ENCODE assay signal across 12 cellular contexts in genomic region chr17:77438241-77439204, GRCh38.
DNase-seq lines count a peak whose midpoint lies in the region; ATAC-seq and TF ChIP-seq lines count a peak whose summit lies in the region.
"Had no signal": no experiment of that assay in that cellular context is flagged by ENCODE, and none has a peak within 500 bp of the region (broad histone marks: within the 10 kb centered on the region; RNA-seq: fewer than 3 reads in every experiment).

No MANE protein-coding gene starts in this region.

- H3K4me3 ChIP-seq in CD4-positive, CD25-positive, alpha-beta regulatory T cell (ENCODE audit: low read depth, low read length) = peak overlapping the region; percentile 15
- H3K4me3 ChIP-seq in HUES6 (ENCODE audit: low read depth, low read length) = no peak overlapping the region
- H3K4me3 ChIP-seq in brain microvascular endothelial cell (ENCODE audit: low read depth, low read length) = no peak overlapping the region
- H3K4me3 ChIP-seq: uterus had no signal

- DNase-seq in CD4-positive, CD25-positive, alpha-beta regulatory T cell = no peak
- no peak for DNase-seq in activated naive CD8-positive, alpha-beta T cell treated with anti-CD3 and anti-CD28 coated beads for 36 hours
- no peak for DNase-seq in nephron progenitor cell
- DNase-seq in brain microvascular endothelial cell = no peak
- no peak for DNase-seq in NCI-H526 treated with DMSO at 0.1 percent for 48 hours (lab: John Stamatoyannopoulos, UW)
- DNase-seq in NCI-H2171 treated with DMSO at 0.1 percent for 48 hours (lab: John Stamatoyannopoulos, UW) = no peak
- DNase-seq: NCI-H1092; SHP77; stimulated activated CD4-positive, alpha-beta T cell treated with anti-CD3 and anti-CD28 coated beads, Interleukin-12 subunit alpha, Interleukin-12 subunit beta, amount 100 ng/mL, for 4 hours; uterus had no signal

- H3K4me3 Mint-ChIP-seq in CD4-positive, CD25-positive, alpha-beta regulatory T cell = peak overlapping the region; percentile 22 to 86 (median 68)
- H3K4me3 Mint-ChIP-seq in activated naive CD8-positive, alpha-beta T cell treated with anti-CD3 and anti-CD28 coated beads for 36 hours = peak overlapping the region; percentile 24
- H3K4me3 Mint-ChIP-seq in nephron progenitor cell = no peak overlapping the region

- H3K36me3 Mint-ChIP-seq in CD4-positive, CD25-positive, alpha-beta regulatory T cell = peaks cover 10% of the 10 kb centered on the region
- peaks cover 14% of the 10 kb centered on the region for H3K36me3 Mint-ChIP-seq in activated naive CD8-positive, alpha-beta T cell treated with anti-CD3 and anti-CD28 coated beads for 36 hours
- peaks cover 5% of the 10 kb centered on the region for H3K36me3 Mint-ChIP-seq in nephron progenitor cell (ENCODE audit: low read depth)

- no peak for TF ChIP-seq CTCF in nephron progenitor cell (IDR thresholded peaks at IDR 0.05)
- TF ChIP-seq CTCF in brain microvascular endothelial cell (IDR thresholded peaks at IDR 0.05; ENCODE audit: low read depth, low read length, missing control alignments) = no peak

- peak overlapping the region; percentile 98 to 100 (median 99) for H3K27ac Mint-ChIP-seq in CD4-positive, CD25-positive, alpha-beta regulatory T cell
- H3K27ac Mint-ChIP-seq in activated naive CD8-positive, alpha-beta T cell treated with anti-CD3 and anti-CD28 coated beads for 36 hours = peak overlapping the region; percentile 94
- peak overlapping the region; percentile 83 for H3K27ac Mint-ChIP-seq in nephron progenitor cell

- H3K27ac ChIP-seq in CD4-positive, CD25-positive, alpha-beta regulatory T cell (ENCODE audit: insufficient read depth, low read length, poor library complexity, severe bottlenecking) = peak overlapping the region; percentile 96
- H3K27ac ChIP-seq in HUES6 (ENCODE audit: low read depth, low read length) (0 out of 2 replicates have a peak overlapping the region, but pooled peaks have one; percentile 14), brain microvascular endothelial cell (no peak overlapping the region)

- no peak for ATAC-seq in CD4-positive, CD25-positive, alpha-beta regulatory T cell (ENCODE audit: low read depth in 2 of 2)
- no peak for ATAC-seq in GM19328 (IDR thresholded peaks at IDR 0.05; ENCODE audit: unreplicated experiment)

- no peaks in the 10 kb centered on the region for H3K9me3 ChIP-seq in CD4-positive, CD25-positive, alpha-beta regulatory T cell (ENCODE audit: control insufficient read depth in 2 of 2, low read length in 2 of 2)
- H3K9me3 ChIP-seq in HUES6 (ENCODE audit: control insufficient read depth, insufficient read depth, low read depth, low read length) = no peaks in the 10 kb centered on the region
- H3K9me3 ChIP-seq: uterus had no signal

- in situ Hi-C loops in brain microvascular endothelial cell (cut with HindIII; ENCODE audit: low pct_ligation_motif_present, low sequenced_read_pairs) = no loop called here

- H3K27me3 ChIP-seq in CD4-positive, CD25-positive, alpha-beta regulatory T cell (ENCODE audit: control insufficient read depth, insufficient read depth, low read length) = no peaks in the 10 kb centered on the region
- H3K27me3 ChIP-seq in HUES6 (ENCODE audit: control insufficient read depth, insufficient read depth, low read length) = no peaks in the 10 kb centered on the region
- H3K27me3 ChIP-seq in brain microvascular endothelial cell (replicated peaks) = no peaks in the 10 kb centered on the region
- H3K27me3 ChIP-seq: uterus had no signal

- no peak overlapping the region for H3K9ac ChIP-seq in HUES6 (ENCODE audit: low read length)

- H3K4me1 Mint-ChIP-seq in CD4-positive, CD25-positive, alpha-beta regulatory T cell = peaks cover 9 to 99% (median 47%) of the 10 kb centered on the region in 4 donors
- H3K4me1 Mint-ChIP-seq in activated naive CD8-positive, alpha-beta T cell treated with anti-CD3 and anti-CD28 coated beads for 36 hours = peaks cover 86% of the 10 kb centered on the region
- peaks cover 100% of the 10 kb centered on the region for H3K4me1 Mint-ChIP-seq in nephron progenitor cell

- H3K9me3 Mint-ChIP-seq in CD4-positive, CD25-positive, alpha-beta regulatory T cell = no peaks in the 10 kb centered on the region
- H3K9me3 Mint-ChIP-seq in activated naive CD8-positive, alpha-beta T cell treated with anti-CD3 and anti-CD28 coated beads for 36 hours = no peaks in the 10 kb centered on the region
- H3K9me3 Mint-ChIP-seq in nephron progenitor cell = no peaks in the 10 kb centered on the region

- H3K27me3 Mint-ChIP-seq in CD4-positive, CD25-positive, alpha-beta regulatory T cell = no peaks in the 10 kb centered on the region
- no peaks in the 10 kb centered on the region for H3K27me3 Mint-ChIP-seq in activated naive CD8-positive, alpha-beta T cell treated with anti-CD3 and anti-CD28 coated beads for 36 hours
- peaks cover 4% of the 10 kb centered on the region for H3K27me3 Mint-ChIP-seq in nephron progenitor cell (ENCODE audit: low read depth, poor library complexity)

- H3K36me3 ChIP-seq in CD4-positive, CD25-positive, alpha-beta regulatory T cell (ENCODE audit: control insufficient read depth, insufficient read depth, low read length) = peaks cover 3% of the 10 kb centered on the region
- H3K36me3 ChIP-seq in HUES6 (ENCODE audit: control insufficient read depth, insufficient read depth, low read length) (no peaks in the 10 kb centered on the region), brain microvascular endothelial cell (replicated peaks) (peaks cover 9% of the 10 kb centered on the region)
- H3K36me3 ChIP-seq: uterus had no signal

- H3K4me1 ChIP-seq in CD4-positive, CD25-positive, alpha-beta regulatory T cell (ENCODE audit: control insufficient read depth, insufficient read depth, low read length, poor library complexity, severe bottlenecking) = peaks cover 100% of the 10 kb centered on the region
- H3K4me1 ChIP-seq in HUES6 (ENCODE audit: control insufficient read depth, insufficient read depth, low read length) = peaks cover 51% of the 10 kb centered on the region
